In genomic region chr2:84970956-84971798, GRCh38 we compare ENCODE assay signal across 8 cellular contexts. TPM values are rescaled to one million over a fixed set of nuclear protein-coding genes. Genes with fewer than 3 reads are reported as not detected.
DNase-seq lines count a peak whose midpoint lies in the region; ATAC-seq and TF ChIP-seq lines count a peak whose summit lies in the region.

TSS of gene KCMF1 (plus strand) at chr2:84971161. CDS start at chr2:84971452, 291 bp downstream.

- no peaks in the 10 kb centered on the region for H3K9me3 ChIP-seq in CD4-positive, CD25-positive, alpha-beta regulatory T cell (ENCODE audit: control insufficient read depth in 2 of 2, low read length in 2 of 2)
- H3K9me3 ChIP-seq in fibroblast of lung (ENCODE audit: control insufficient read depth, insufficient read depth, low read depth, low read length), result no peaks in the 10 kb centered on the region

- intact Hi-C loops in activated T-helper 2 cell treated with anti-CD3 and anti-CD28 coated beads, Interferon-gamma antibody, Interleukin-2, Interleukin-4, amounts not matched to agents 10 μg/mL and 5 μg/mL and 100 μg/mL, durations not matched to agents 14 hours and 24 hours and 36 hours (cut with micrococcal nuclease), result loop anchor here (2.0 kb wide), 3 partner anchors 32 to 64 kb away; no protein-coding TSS in a partner anchor

- no peaks in the 10 kb centered on the region for H3K27me3 ChIP-seq in CD4-positive, CD25-positive, alpha-beta regulatory T cell (ENCODE audit: control insufficient read depth, insufficient read depth, low read length)
- H3K27me3 ChIP-seq in fibroblast of lung (ENCODE audit: control insufficient read depth, insufficient read depth, low read length), result no peaks in the 10 kb centered on the region

- peak; percentile 59 to 73 (median 72) for DNase-seq in CD4-positive, CD25-positive, alpha-beta regulatory T cell
- DNase-seq in RPMI7951 (ENCODE audit: low read depth) (peak; percentile 74), fibroblast of lung (ENCODE audit: low read depth in 2 of 2) (peak; percentile 67 to 71)
- DNase-seq in activated T-helper 2 cell treated with anti-CD3 and anti-CD28 coated beads, Interferon-gamma antibody, Interleukin-2, Interleukin-4, amounts not matched to agents 10 μg/mL and 5 μg/mL and 100 μg/mL, durations not matched to agents 14 hours and 24 hours and 36 hours (ENCODE audit: low spot score), result peak; percentile 70
- peak; percentile 38 to 80 (median 64) for DNase-seq in naive thymus-derived CD8-positive, alpha-beta T cell
- DNase-seq in stimulated activated naive CD4-positive, alpha-beta T cell (lab: John Stamatoyannopoulos, UW), result peak; percentile 59 to 79 (median 71)

- H4K20me1 ChIP-seq in fibroblast of lung (ENCODE audit: control insufficient read depth, extremely low read depth, insufficient read depth, low read length), result no peaks in the 10 kb centered on the region

- POLR2A ChIA-PET in naive thymus-derived CD8-positive, alpha-beta T cell (lab: Charles Lee), result interaction anchor here (0.8 to 4.7 kb wide), 13 partner anchors 22 to 356 kb away, joined by 3 to 39 read pairs (median 4); partner anchors contain the start of gene TGOLN2

- H3K4me1 Mint-ChIP-seq in CD4-positive, CD25-positive, alpha-beta regulatory T cell, result peaks cover 33 to 65% (median 43%) of the 10 kb centered on the region in 4 donors
- H3K4me1 Mint-ChIP-seq in activated T-helper 2 cell treated with anti-CD3 and anti-CD28 coated beads, Interferon-gamma antibody, Interleukin-2, Interleukin-4, amounts not matched to agents 10 μg/mL and 5 μg/mL and 100 μg/mL, durations not matched to agents 14 hours and 24 hours and 36 hours (ENCODE audit: low read depth), result peaks cover 39% of the 10 kb centered on the region
- peaks cover 28 to 68% (median 62%) of the 10 kb centered on the region in 4 donors for H3K4me1 Mint-ChIP-seq in naive thymus-derived CD8-positive, alpha-beta T cell

- no peaks in the 10 kb centered on the region for H3K27me3 Mint-ChIP-seq in CD4-positive, CD25-positive, alpha-beta regulatory T cell
- H3K27me3 Mint-ChIP-seq in activated T-helper 2 cell treated with anti-CD3 and anti-CD28 coated beads, Interferon-gamma antibody, Interleukin-2, Interleukin-4, amounts not matched to agents 10 μg/mL and 5 μg/mL and 100 μg/mL, durations not matched to agents 14 hours and 24 hours and 36 hours (ENCODE audit: low read depth), result no peaks in the 10 kb centered on the region
- no peaks in the 10 kb centered on the region for H3K27me3 Mint-ChIP-seq in naive thymus-derived CD8-positive, alpha-beta T cell

- peak within 1 kb of the TSS; percentile 98 for H3K4me2 ChIP-seq in fibroblast of lung (ENCODE audit: extremely low read depth, insufficient read depth, low read length)

- ATAC-seq in CD4-positive, CD25-positive, alpha-beta regulatory T cell (ENCODE audit: low read depth in 2 of 2), result peak; percentile 43 to 46
- ATAC-seq in GM19328 (IDR thresholded peaks at IDR 0.05; ENCODE audit: unreplicated experiment) (peak; percentile 46), HG03457 (IDR thresholded peaks at IDR 0.05; ENCODE audit: unreplicated experiment) (peak; percentile 45)
- ATAC-seq in naive thymus-derived CD8-positive, alpha-beta T cell, result peak; percentile 52 to 53

- peak within 1 kb of the TSS; percentile 94 to 99 (median 97) for H3K4me3 Mint-ChIP-seq in CD4-positive, CD25-positive, alpha-beta regulatory T cell
- H3K4me3 Mint-ChIP-seq in activated T-helper 2 cell treated with anti-CD3 and anti-CD28 coated beads, Interferon-gamma antibody, Interleukin-2, Interleukin-4, amounts not matched to agents 10 μg/mL and 5 μg/mL and 100 μg/mL, durations not matched to agents 14 hours and 24 hours and 36 hours (ENCODE audit: low read depth), result peak within 1 kb of the TSS; percentile 100
- H3K4me3 Mint-ChIP-seq in naive thymus-derived CD8-positive, alpha-beta T cell, result peak within 1 kb of the TSS; percentile 92 to 100 (median 99)

- H3K27ac Mint-ChIP-seq in CD4-positive, CD25-positive, alpha-beta regulatory T cell, result peak within 1 kb of the TSS; percentile 95 to 99 (median 98)
- H3K27ac Mint-ChIP-seq in activated T-helper 2 cell treated with anti-CD3 and anti-CD28 coated beads, Interferon-gamma antibody, Interleukin-2, Interleukin-4, amounts not matched to agents 10 μg/mL and 5 μg/mL and 100 μg/mL, durations not matched to agents 14 hours and 24 hours and 36 hours, result peak within 1 kb of the TSS; percentile 100
- peak within 1 kb of the TSS; percentile 97 to 100 (median 99) for H3K27ac Mint-ChIP-seq in naive thymus-derived CD8-positive, alpha-beta T cell

- H3K9ac ChIP-seq in fibroblast of lung (ENCODE audit: insufficient read depth, low read length), result peak within 1 kb of the TSS; percentile 92

- TF ChIP-seq CTCF in fibroblast of lung (conservative IDR thresholded peaks at IDR 0.05 in 1 of 2, IDR thresholded peaks at IDR 0.05 in 1 of 2; ENCODE audit: low read depth in 1 of 2, low read length in 2 of 2), result no peak

- peaks cover 2% of the 10 kb centered on the region for H3K36me3 ChIP-seq in CD4-positive, CD25-positive, alpha-beta regulatory T cell (ENCODE audit: control insufficient read depth, insufficient read depth, low read length)
- no peaks in the 10 kb centered on the region for H3K36me3 ChIP-seq in fibroblast of lung (ENCODE audit: control insufficient read depth, insufficient read depth, low read length)

- peaks cover 8% of the 10 kb centered on the region for H3K36me3 Mint-ChIP-seq in CD4-positive, CD25-positive, alpha-beta regulatory T cell
- peaks cover 43% of the 10 kb centered on the region for H3K36me3 Mint-ChIP-seq in activated T-helper 2 cell treated with anti-CD3 and anti-CD28 coated beads, Interferon-gamma antibody, Interleukin-2, Interleukin-4, amounts not matched to agents 10 μg/mL and 5 μg/mL and 100 μg/mL, durations not matched to agents 14 hours and 24 hours and 36 hours (ENCODE audit: low read depth)
- H3K36me3 Mint-ChIP-seq in naive thymus-derived CD8-positive, alpha-beta T cell, result peaks cover 0 to 9% (median 4%) of the 10 kb centered on the region in 3 donors

- peak within 1 kb of the TSS; percentile 99 for H3K4me3 ChIP-seq in CD4-positive, CD25-positive, alpha-beta regulatory T cell (ENCODE audit: low read depth, low read length)
- H3K4me3 ChIP-seq in fibroblast of lung (replicated peaks in 1 of 4; ENCODE audit: control extremely low read depth in 1 of 4, insufficient read depth in 1 of 4, low read depth in 3 of 4, low read length in 4 of 4), result peak within 1 kb of the TSS; percentile 82 to 96 (median 91)

- peak within 1 kb of the TSS; percentile 34 for H2AFZ ChIP-seq in fibroblast of lung (ENCODE audit: low read length)

- peaks cover 61% of the 10 kb centered on the region for H3K4me1 ChIP-seq in CD4-positive, CD25-positive, alpha-beta regulatory T cell (ENCODE audit: control insufficient read depth, insufficient read depth, low read length, poor library complexity, severe bottlenecking)
- H3K4me1 ChIP-seq in fibroblast of lung (ENCODE audit: control insufficient read depth, extremely low read depth, insufficient read depth, low read length), result no peaks in the 10 kb centered on the region

- H3K79me2 ChIP-seq in fibroblast of lung (ENCODE audit: control insufficient read depth, insufficient read depth, low read length), result peaks cover 75% of the 10 kb centered on the region

- H3K9me3 Mint-ChIP-seq in CD4-positive, CD25-positive, alpha-beta regulatory T cell, result no peaks in the 10 kb centered on the region
- H3K9me3 Mint-ChIP-seq in activated T-helper 2 cell treated with anti-CD3 and anti-CD28 coated beads, Interferon-gamma antibody, Interleukin-2, Interleukin-4, amounts not matched to agents 10 μg/mL and 5 μg/mL and 100 μg/mL, durations not matched to agents 14 hours and 24 hours and 36 hours, result no peaks in the 10 kb centered on the region
- H3K9me3 Mint-ChIP-seq in naive thymus-derived CD8-positive, alpha-beta T cell, result no peaks in the 10 kb centered on the region

- H3K27ac ChIP-seq in CD4-positive, CD25-positive, alpha-beta regulatory T cell (ENCODE audit: insufficient read depth, low read length, poor library complexity, severe bottlenecking), result peak within 1 kb of the TSS; percentile 88
- peak within 1 kb of the TSS; percentile 93 for H3K27ac ChIP-seq in fibroblast of lung (ENCODE audit: insufficient read depth, low read length)

RNA-seq across cellular contexts. Expression of gene KCMF1, which starts in this region (rescaled TPM):
- 80.0 TPM for total RNA-seq in CD4-positive, CD25-positive, alpha-beta regulatory T cell
- 10 to 100 TPM; 21.3 to 41.8 (median 28.5) TPM for polyA plus RNA-seq in CD4-positive, CD25-positive, alpha-beta regulatory T cell
- total RNA-seq in RPMI7951 (2014; rRNA removed; shearing (Covaris generic)), result 48.3 and 56.4 TPM in 2 replicates
- total RNA-seq in activated T-helper 2 cell treated with anti-CD3 and anti-CD28 coated beads, Interferon-gamma antibody, Interleukin-2, Interleukin-4, amounts not matched to agents 10 μg/mL and 5 μg/mL and 100 μg/mL, durations not matched to agents 14 hours and 24 hours and 36 hours, result 82.6 and 86.3 TPM in 2 replicates
- total RNA-seq in fibroblast of lung, result 29.3 and 61.8 TPM in 2 replicates
- 104 and 120 TPM in 2 replicates for polyA plus RNA-seq in fibroblast of lung
- polyA plus RNA-seq in fibroblast of lung (2012), result 50.8 and 51.8 TPM in 2 replicates
- 16.6 and 60.2 TPM in 2 replicates for polyA minus RNA-seq in fibroblast of lung (ENCODE audit: low replicate concordance)
- 10 to 100 TPM; 69.0 to 74.8 TPM for total RNA-seq in naive thymus-derived CD8-positive, alpha-beta T cell
- 10 to 100 TPM; 13.3 to 30.2 (median 28.1) TPM for polyA plus RNA-seq in naive thymus-derived CD8-positive, alpha-beta T cell

Comparison
In these comparisons a context has a peak if more than half of its experiments do, and no peak if none do; other contexts are left out.
1. Peak in every context shown above with its lines: DNase-seq, ATAC-seq, H3K4me3 ChIP-seq and H3K27ac ChIP-seq.